Comparison of ENCODE assay signal across 25 cellular contexts in the genomic region with DNA sequence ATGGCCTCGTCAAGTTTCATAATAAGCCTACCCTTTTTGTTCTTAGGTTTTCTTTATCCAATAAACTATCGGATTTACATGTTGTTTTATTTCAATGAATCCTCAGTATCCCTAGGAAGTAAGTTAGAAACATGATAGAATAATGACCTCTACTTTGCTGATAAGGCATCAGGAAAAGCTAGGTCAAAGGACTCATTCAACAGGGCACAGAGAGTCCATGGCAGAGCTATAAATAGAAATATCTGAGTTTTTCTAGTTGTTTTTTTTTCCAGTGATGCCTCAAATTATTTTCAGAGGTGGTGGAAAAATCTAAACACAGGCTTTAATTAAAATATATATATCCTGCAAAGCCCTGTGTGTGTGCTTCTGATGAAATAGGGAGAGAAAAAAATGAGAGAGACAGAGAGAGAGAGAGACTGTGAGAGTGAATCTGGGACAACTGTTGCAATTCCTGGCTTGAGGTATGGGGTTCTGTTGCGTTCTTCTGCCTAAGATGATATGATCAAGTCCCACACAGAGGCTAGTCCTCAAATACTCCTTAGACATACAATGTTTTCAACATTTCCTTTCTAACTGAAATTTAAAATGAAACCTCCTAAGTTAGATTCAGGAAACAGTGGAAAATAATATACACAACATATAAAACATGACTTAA.
DNase-seq lines count a peak whose midpoint lies in the region; ATAC-seq and TF ChIP-seq lines count a peak whose summit lies in the region.
"Had no signal": no experiment of that assay in that cellular context is flagged by ENCODE, and none has a peak within 500 bp of the region (broad histone marks: within the 10 kb centered on the region; RNA-seq: fewer than 3 reads in every experiment).

No MANE protein-coding gene starts in this region.

- no peaks in the 10 kb centered on the region for H3K36me3 Mint-ChIP-seq in glutamatergic neuron (ENCODE audit: unreplicated experiment)
- H3K36me3 Mint-ChIP-seq: activated naive CD8-positive, alpha-beta T cell treated with anti-CD3 and anti-CD28 coated beads, Interleukin-2, amount 10 ng/mL, durations not matched to agents 7 days and 5 days; memory B cell had no signal

- no peaks in the 10 kb centered on the region for H3K4me1 Mint-ChIP-seq in glutamatergic neuron (ENCODE audit: low read depth, unreplicated experiment)
- H3K4me1 Mint-ChIP-seq: activated naive CD8-positive, alpha-beta T cell treated with anti-CD3 and anti-CD28 coated beads, Interleukin-2, amount 10 ng/mL, durations not matched to agents 7 days and 5 days; memory B cell; stimulated activated naive CD8-positive, alpha-beta T cell treated with anti-CD3 and anti-CD28 coated beads, Interleukin-15, amount 100 ng/mL, for 72 hours had no signal

- H3K4me3 ChIP-seq in right atrium auricular region = no peak overlapping the region
- no peak overlapping the region for H3K4me3 ChIP-seq in gastroesophageal sphincter
- H3K4me3 ChIP-seq: gastrocnemius medialis, tibial nerve had no signal

- WGBS in gastroesophageal sphincter (ENCODE audit: low coverage in 1 of 2), 2 donors = 54 to 57% methylated on average over 1 to 3 of the region's 3 CpGs

- DNase-seq in Right ventricle myocardium superior (no peak), right atrium auricular region (ENCODE audit: low spot score) (no peak), amniotic epithelial cell (ENCODE audit: low read depth) (peak; percentile 52), glutamatergic neuron (no peak)
- DNase-seq: activated CD4-positive, alpha-beta T cell treated with anti-CD3 and anti-CD28 coated beads, Interleukin-2, amount 50 U/mL, for 1 hour; activated naive CD8-positive, alpha-beta T cell treated with anti-CD3 and anti-CD28 coated beads, Interleukin-2, amount 10 ng/mL, durations not matched to agents 7 days and 5 days; C1 segment of cervical spinal cord; Calu3; H9; NCI-H1436 treated with DMSO at 0.1 percent for 48 hours; NCI-H2171; NCI-H524; nucleus accumbens; stimulated activated CD4-positive, alpha-beta T cell treated with anti-CD3 and anti-CD28 coated beads, Interleukin-12 subunit alpha, Interleukin-12 subunit beta, amount 100 ng/mL, for 4 hours; stimulated activated CD4-positive, alpha-beta T cell treated with anti-CD3 and anti-CD28 coated beads, Interleukin-4, amount 100 ng/mL, for 4 hours; stimulated activated naive CD8-positive, alpha-beta T cell treated with anti-CD3 and anti-CD28 coated beads, Interleukin-15, amount 100 ng/mL, for 72 hours; T-helper 2 cell had no signal

- H3K27me3 Mint-ChIP-seq in glutamatergic neuron (ENCODE audit: unreplicated experiment) = no peaks in the 10 kb centered on the region
- H3K27me3 Mint-ChIP-seq: activated naive CD8-positive, alpha-beta T cell treated with anti-CD3 and anti-CD28 coated beads, Interleukin-2, amount 10 ng/mL, durations not matched to agents 7 days and 5 days; memory B cell; stimulated activated naive CD8-positive, alpha-beta T cell treated with anti-CD3 and anti-CD28 coated beads, Interleukin-15, amount 100 ng/mL, for 72 hours had no signal

- H3K27me3 ChIP-seq in right atrium auricular region (no peaks in the 10 kb centered on the region), gastroesophageal sphincter (no peaks in the 10 kb centered on the region)
- H3K27me3 ChIP-seq: gastrocnemius medialis, tibial nerve had no signal

- no peak for TF ChIP-seq EP300 in gastroesophageal sphincter (IDR thresholded peaks at IDR 0.05)

- no peak overlapping the region for H3K27ac Mint-ChIP-seq in glutamatergic neuron (ENCODE audit: unreplicated experiment)
- H3K27ac Mint-ChIP-seq: activated naive CD8-positive, alpha-beta T cell treated with anti-CD3 and anti-CD28 coated beads, Interleukin-2, amount 10 ng/mL, durations not matched to agents 7 days and 5 days; memory B cell; stimulated activated naive CD8-positive, alpha-beta T cell treated with anti-CD3 and anti-CD28 coated beads, Interleukin-15, amount 100 ng/mL, for 72 hours had no signal

- H3K36me3 ChIP-seq in right atrium auricular region = no peaks in the 10 kb centered on the region
- H3K36me3 ChIP-seq in gastroesophageal sphincter = no peaks in the 10 kb centered on the region
- H3K36me3 ChIP-seq: gastrocnemius medialis, tibial nerve had no signal

- H3K4me1 ChIP-seq in right atrium auricular region (no peaks in the 10 kb centered on the region), gastroesophageal sphincter (peaks cover 0 to 21% (median 0%) of the 10 kb centered on the region in 3 donors)

- intact Hi-C loops in Right ventricle myocardium superior (cut with DNase I) = no loop called here

- no peak for TF ChIP-seq CTCF in right atrium auricular region (IDR thresholded peaks at IDR 0.05)
- TF ChIP-seq CTCF in gastroesophageal sphincter (IDR thresholded peaks at IDR 0.05) = no peak
- no peak for TF ChIP-seq CTCF in glutamatergic neuron (IDR thresholded peaks at IDR 0.05; ENCODE audit: partially characterized antibody, unreplicated experiment)

- H3K9me3 ChIP-seq in right atrium auricular region = peaks cover 2 to 9% of the 10 kb centered on the region in 2 donors
- no peaks in the 10 kb centered on the region for H3K9me3 ChIP-seq in gastroesophageal sphincter
- H3K9me3 ChIP-seq: gastrocnemius medialis had no signal

- no peak overlapping the region for H3K4me3 Mint-ChIP-seq in glutamatergic neuron (ENCODE audit: unreplicated experiment)
- H3K4me3 Mint-ChIP-seq: activated naive CD8-positive, alpha-beta T cell treated with anti-CD3 and anti-CD28 coated beads, Interleukin-2, amount 10 ng/mL, durations not matched to agents 7 days and 5 days; brain; H9; memory B cell; stimulated activated naive CD8-positive, alpha-beta T cell treated with anti-CD3 and anti-CD28 coated beads, Interleukin-15, amount 100 ng/mL, for 72 hours had no signal

- TF ChIP-seq POLR2A in gastroesophageal sphincter (IDR thresholded peaks at IDR 0.05) = no peak

- no peaks in the 10 kb centered on the region for H3K9me3 Mint-ChIP-seq in glutamatergic neuron (ENCODE audit: unreplicated experiment)
- H3K9me3 Mint-ChIP-seq: activated naive CD8-positive, alpha-beta T cell treated with anti-CD3 and anti-CD28 coated beads, Interleukin-2, amount 10 ng/mL, durations not matched to agents 7 days and 5 days; memory B cell; stimulated activated naive CD8-positive, alpha-beta T cell treated with anti-CD3 and anti-CD28 coated beads, Interleukin-15, amount 100 ng/mL, for 72 hours had no signal

- ATAC-seq in Right ventricle myocardium superior (ENCODE audit: poor library complexity) (peak; percentile 63), gastroesophageal sphincter (peak; percentile 34), HG02678 (IDR thresholded peaks at IDR 0.05; ENCODE audit: unreplicated experiment) (no peak), GM18861 (IDR thresholded peaks at IDR 0.05; ENCODE audit: unreplicated experiment) (no peak), GM18502 (IDR thresholded peaks at IDR 0.05; ENCODE audit: poor library complexity, unreplicated experiment) (no peak)
- ATAC-seq: stimulated activated naive CD8-positive, alpha-beta T cell treated with anti-CD3 and anti-CD28 coated beads, Interleukin-15, amount 100 ng/mL, for 72 hours had no signal

- H3K27ac ChIP-seq in right atrium auricular region (no peak overlapping the region), gastroesophageal sphincter (no peak overlapping the region)
- H3K27ac ChIP-seq: gastrocnemius medialis, tibial nerve had no signal

Comparison
In these comparisons a context has a peak if more than half of its experiments do, and no peak if none do; other contexts are left out.
1. ATAC-seq: peak in Right ventricle myocardium superior (single experiment) and gastroesophageal sphincter (single experiment); none in HG02678 (single experiment), GM18861 (single experiment) and GM18502 (single experiment).